In the genomic region with DNA sequence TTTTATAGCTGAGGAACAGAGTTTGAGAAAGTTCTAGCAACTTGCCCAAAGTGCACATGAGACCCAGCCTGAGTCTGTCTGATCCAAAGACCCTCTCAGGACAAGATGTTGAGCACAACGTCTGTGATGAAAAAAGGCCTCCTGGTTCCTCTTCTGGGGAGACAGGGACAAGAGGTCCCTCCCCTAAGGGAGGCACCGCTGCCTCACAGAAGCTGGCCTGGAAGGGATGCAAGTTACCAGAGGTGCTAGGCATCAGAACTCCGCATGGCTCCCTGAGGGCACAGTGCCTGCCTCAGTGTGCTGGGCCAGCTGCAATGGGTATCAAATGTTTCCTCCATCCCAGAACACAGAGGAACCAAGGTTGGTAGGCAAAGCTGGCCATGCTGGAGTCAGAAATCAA, we compare ENCODE assay signal across 15 cellular contexts.
DNase-seq lines count a peak whose midpoint lies in the region; ATAC-seq and TF ChIP-seq lines count a peak whose summit lies in the region.
"Had no signal": no experiment of that assay in that cellular context is flagged by ENCODE, and none has a peak within 500 bp of the region (broad histone marks: within the 10 kb centered on the region; RNA-seq: fewer than 3 reads in every experiment).

No MANE protein-coding gene starts in this region.

- H3K9me3 ChIP-seq in heart right ventricle = no peaks in the 10 kb centered on the region
- H3K9me3 ChIP-seq in neuronal stem cell (replicated peaks in 1 of 2; ENCODE audit: control insufficient read depth in 2 of 2, insufficient read depth in 1 of 2, low read depth in 1 of 2, low read length in 2 of 2) = no peaks in the 10 kb centered on the region
- no peaks in the 10 kb centered on the region for H3K9me3 ChIP-seq in stomach
- H3K9me3 ChIP-seq: A549, Caco-2 had no signal

- TF ChIP-seq EP300 in stomach (IDR thresholded peaks at IDR 0.05) = no peak

- no peak overlapping the region for H3K4me3 Mint-ChIP-seq in GM23338
- H3K4me3 Mint-ChIP-seq: CD4-positive, alpha-beta T cell; H9 had no signal

- no peak overlapping the region for H2BK12ac ChIP-seq in neuronal stem cell (ENCODE audit: low read length)

- no peak overlapping the region for H2BK5ac ChIP-seq in neuronal stem cell (ENCODE audit: low read length)

- H3F3A ChIP-seq in GM23338 (replicated peaks; ENCODE audit: low read depth) = no peaks in the 10 kb centered on the region

- no peaks in the 10 kb centered on the region for H3K36me3 ChIP-seq in heart right ventricle
- no peaks in the 10 kb centered on the region for H3K36me3 ChIP-seq in neuronal stem cell (replicated peaks in 1 of 2; ENCODE audit: control insufficient read depth in 2 of 2, insufficient read depth in 2 of 2, low read length in 2 of 2)
- H3K36me3 ChIP-seq in stomach = no peaks in the 10 kb centered on the region
- H3K36me3 ChIP-seq in GM23338 (ENCODE audit: insufficient read depth) = no peaks in the 10 kb centered on the region

- peak; percentile 59 for DNase-seq in cardiac septum (ENCODE audit: low spot score)
- DNase-seq in heart right ventricle = no peak
- no peak for DNase-seq in neuronal stem cell (ENCODE audit: low spot score)
- peak; percentile 1 for DNase-seq in stomach
- no peak for DNase-seq in GM23338 (ENCODE audit: low spot score)
- DNase-seq: AML-193; Caco-2; CD4-positive, alpha-beta T cell; GOT3; H9 had no signal

- H2AFZ ChIP-seq in neuronal stem cell (ENCODE audit: low read length) (no peak overlapping the region), GM23338 (no peak overlapping the region)

- peak overlapping the region; percentile 34 for H3K23ac ChIP-seq in neuronal stem cell (ENCODE audit: low read depth, low read length, poor library complexity)

- no peak overlapping the region for H3K14ac ChIP-seq in neuronal stem cell (ENCODE audit: low read length)

- no peaks in the 10 kb centered on the region for H3K9me2 ChIP-seq in GM23338 (ENCODE audit: insufficient read depth)

- H3K4me2 ChIP-seq in neuronal stem cell (ENCODE audit: insufficient read depth, low read length, poor library complexity, severe bottlenecking) (no peak overlapping the region), GM23338 (no peak overlapping the region)
- H3K4me2 ChIP-seq: A549 had no signal

- no peak overlapping the region for H4K8ac ChIP-seq in neuronal stem cell (ENCODE audit: low read depth, low read length)

- intact Hi-C loops in cardiac septum (cut with DNase I) (no loop called here), heart right ventricle (cut with DNase I) (no loop called here), stomach (cut with DNase I; ENCODE audit: low total_unique reads) (no loop called here)

- no peak overlapping the region for H4K91ac ChIP-seq in neuronal stem cell (ENCODE audit: low read depth, low read length, poor library complexity)

- H3K4me3 ChIP-seq in heart right ventricle (no peak overlapping the region), neuronal stem cell (ENCODE audit: low read length in 2 of 2) (no peak overlapping the region), stomach (no peak overlapping the region), GM23338 (no peak overlapping the region)
- H3K4me3 ChIP-seq: A549 had no signal

- H3K27me3 Mint-ChIP-seq in GM23338 (ENCODE audit: insufficient read depth, low read depth, poor library complexity) = peaks cover 4% of the 10 kb centered on the region
- H3K27me3 Mint-ChIP-seq: CD4-positive, alpha-beta T cell had no signal

- no peaks in the 10 kb centered on the region for H3K4me1 ChIP-seq in heart right ventricle
- H3K4me1 ChIP-seq in neuronal stem cell (ENCODE audit: control insufficient read depth in 2 of 2, insufficient read depth in 1 of 2, low read depth in 1 of 2, low read length in 2 of 2) = peaks cover 0 to 22% of the 10 kb centered on the region in 2 donors
- no peaks in the 10 kb centered on the region for H3K4me1 ChIP-seq in stomach
- H3K4me1 ChIP-seq in GM23338 (ENCODE audit: insufficient read depth) = no peaks in the 10 kb centered on the region
- H3K4me1 ChIP-seq: A549, Caco-2 had no signal

- peak overlapping the region; percentile 76 for H3K18ac ChIP-seq in neuronal stem cell (ENCODE audit: low read length)

- peaks cover 2% of the 10 kb centered on the region; the same call in 2 of the 3 replicates for H3K4me1 Mint-ChIP-seq in GM23338

- no peak overlapping the region for H3K27ac ChIP-seq in heart right ventricle
- H3K27ac ChIP-seq in neuronal stem cell (replicated peaks; ENCODE audit: low read length) = no peak overlapping the region
- H3K27ac ChIP-seq in stomach = no peak overlapping the region
- no peak overlapping the region for H3K27ac ChIP-seq in GM23338 (ENCODE audit: low read depth)
- H3K27ac ChIP-seq: 22Rv1, A549, C4-2B had no signal

- H2AK5ac ChIP-seq in neuronal stem cell (ENCODE audit: low read depth, low read length) = peak overlapping the region; percentile 86

- H3K79me1 ChIP-seq in neuronal stem cell (ENCODE audit: low read depth, low read length) = no peaks in the 10 kb centered on the region

- TF ChIP-seq CTCF in heart right ventricle (IDR thresholded peaks at IDR 0.05) (no peak), stomach (IDR thresholded peaks at IDR 0.05) (no peak), GM23338 (conservative IDR thresholded peaks at IDR 0.05; ENCODE audit: low read depth in 2 of 2) (no peak)

- peak overlapping the region; percentile 44 for H2BK15ac ChIP-seq in neuronal stem cell (ENCODE audit: low read length)

- no peaks in the 10 kb centered on the region for H4K20me1 ChIP-seq in GM23338 (replicated peaks; ENCODE audit: insufficient read depth)

- no peaks in the 10 kb centered on the region for H3K79me2 ChIP-seq in GM23338 (replicated peaks; ENCODE audit: insufficient read depth)

- H3K27me3 ChIP-seq in heart right ventricle (peaks cover 0 to 4% (median 0%) of the 10 kb centered on the region in 7 donors), neuronal stem cell (ENCODE audit: control insufficient read depth in 3 of 3, insufficient read depth in 3 of 3, low read depth in 1 of 3, low read length in 3 of 3) (no peaks in the 10 kb centered on the region), stomach (peaks cover 0 to under 1% (median 0%) of the 10 kb centered on the region in 3 donors), GM23338 (ENCODE audit: insufficient read depth) (no peaks in the 10 kb centered on the region)

- H3K27ac Mint-ChIP-seq in GM23338 = no peak overlapping the region
- H3K27ac Mint-ChIP-seq: CD4-positive, alpha-beta T cell; H9 had no signal

- no peak overlapping the region for H3K4ac ChIP-seq in neuronal stem cell (ENCODE audit: low read length)

- ATAC-seq in heart right ventricle = no peak
- no peak for ATAC-seq in GM21825 (IDR thresholded peaks at IDR 0.05; ENCODE audit: unreplicated experiment)
- ATAC-seq in GM23338 = no peak
- no peak for ATAC-seq in HG03342 (IDR thresholded peaks at IDR 0.05; ENCODE audit: unreplicated experiment)
- ATAC-seq: A549 had no signal

- no peak overlapping the region for H2BK120ac ChIP-seq in neuronal stem cell (ENCODE audit: low read depth, low read length)

- no peak overlapping the region for H3K9ac ChIP-seq in neuronal stem cell (ENCODE audit: low read depth, low read length, poor library complexity)

- H3K36me3 Mint-ChIP-seq in GM23338 (ENCODE audit: low read depth) = no peaks in the 10 kb centered on the region

- peaks cover 59% of the 10 kb centered on the region for H3K9me3 Mint-ChIP-seq in GM23338
- H3K9me3 Mint-ChIP-seq: CD4-positive, alpha-beta T cell; H9 had no signal

- WGBS in heart right ventricle, 2 donors = 55 to 75% methylated on average over 3 of the region's 3 CpGs
- no CpG with 5 or more reads among the region's 3 CpGs for WGBS in neuronal stem cell (ENCODE audit: extremely low coverage in 2 of 2, insufficient read length in 2 of 2, insufficient replicate concordance in 1 of 2), 2 donors
- WGBS in stomach, 5 donors = 46 to 61% (median 55%) methylated on average over 3 of the region's 3 CpGs

- no peak for TF ChIP-seq POLR2A in stomach (IDR thresholded peaks at IDR 0.05)

TF ChIP-seq in GM23338, 12 proteins besides CTCF, POLR2A, EP300 and RAD21 (continues in another document):
- TF ChIP-seq EZH2 (IDR thresholded peaks at IDR 0.05; ENCODE audit: low read depth, unreplicated experiment) = no peak
- no peak for TF ChIP-seq JUNB (IDR thresholded peaks at IDR 0.05; ENCODE audit: unreplicated experiment)
- TF ChIP-seq REST (IDR thresholded peaks at IDR 0.05; ENCODE audit: unreplicated experiment) = no peak
- no peak for TF ChIP-seq EZH2phosphoT487 (IDR thresholded peaks at IDR 0.05; ENCODE audit: unreplicated experiment)

Comparison
In these comparisons a context has a peak if more than half of its experiments do, and no peak if none do; other contexts are left out.
1. DNase-seq: peak in cardiac septum (single experiment) and stomach (single experiment); none in heart right ventricle (0 of 2), neuronal stem cell (single experiment) and GM23338 (single experiment).